ENCODE assay signal across 24 cellular contexts in the genomic region with DNA sequence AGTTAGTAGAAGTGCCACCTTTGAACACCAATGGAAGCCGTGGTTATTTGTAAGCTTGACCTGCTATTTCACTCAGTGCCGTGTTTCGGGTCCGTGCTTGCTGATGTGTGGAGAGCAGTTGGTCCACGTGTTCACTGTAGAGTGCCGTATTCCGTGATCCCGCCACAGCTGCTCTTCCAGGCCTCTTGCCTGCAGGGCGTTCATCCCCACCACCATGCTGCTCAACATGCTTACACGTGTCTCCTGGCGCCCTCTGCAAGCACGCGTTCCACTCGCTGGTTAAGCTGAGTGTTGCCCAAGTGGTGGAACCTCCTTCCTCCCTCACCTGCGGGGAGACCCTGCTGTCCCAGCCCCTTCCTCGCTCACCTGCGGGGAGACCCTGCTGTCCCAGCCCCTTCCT. TPM values are rescaled to one million over a fixed set of nuclear protein-coding genes. Genes with fewer than 3 reads are reported as not detected.
DNase-seq lines count a peak whose midpoint lies in the region; ATAC-seq and TF ChIP-seq lines count a peak whose summit lies in the region.
"Had no signal": no experiment of that assay in that cellular context is flagged by ENCODE, and none has a peak within 500 bp of the region (broad histone marks: within the 10 kb centered on the region; RNA-seq: fewer than 3 reads in every experiment).

No MANE protein-coding gene starts in this region.

- H3K27ac Mint-ChIP-seq in endodermal cell = no peak overlapping the region
- no peak overlapping the region for H3K27ac Mint-ChIP-seq in osteocyte (ENCODE audit: unreplicated experiment)
- peak overlapping the region; percentile 16 for H3K27ac Mint-ChIP-seq in progenitor cell of endocrine pancreas
- H3K27ac Mint-ChIP-seq: CD4-positive, alpha-beta T cell; CD8-positive, alpha-beta memory T cell had no signal

- no peak overlapping the region for H3K4me3 ChIP-seq in H7 (ENCODE audit: insufficient read depth, low read depth, low read length)
- no peak overlapping the region for H3K4me3 ChIP-seq in endodermal cell (ENCODE audit: low read length)
- H3K4me3 ChIP-seq: A549; BLaER1 treated with 17β-estradiol and CSF1 and Interleukin-3, amounts not matched to agents 10 nM and 100 nM; GM12878 had no signal

- H3K36me3 Mint-ChIP-seq in endodermal cell (ENCODE audit: low read depth) (no peaks in the 10 kb centered on the region), osteocyte (ENCODE audit: unreplicated experiment) (peaks cover 2% of the 10 kb centered on the region), progenitor cell of endocrine pancreas (ENCODE audit: insufficient read depth) (no peaks in the 10 kb centered on the region)
- H3K36me3 Mint-ChIP-seq: CD14-positive monocyte; CD8-positive, alpha-beta memory T cell had no signal

- DNase-seq in H7 = peak; percentile 19
- DNase-seq in endodermal cell = peak; percentile 31
- DNase-seq in osteocyte (ENCODE audit: extremely low spot score, unreplicated experiment) = peak; percentile 76
- no peak for DNase-seq in progenitor cell of endocrine pancreas (ENCODE audit: low spot score, unreplicated experiment)
- no peak for DNase-seq in pons (ENCODE audit: low spot score)
- no peak for DNase-seq in activated naive CD4-positive, alpha-beta T cell treated with Interleukin-2 at 50 U/mL for 16 hours
- DNase-seq: 8988T; ACHN; AML-193; BE2C; CD4-positive, alpha-beta T cell; CD8-positive, alpha-beta memory T cell; DMS 273 treated with DMSO at 0.1 percent for 48 hours; DMS79; EL; GDM1; GOT3; H9 had no signal

- H3K27ac ChIP-seq in endodermal cell (ENCODE audit: low read depth, low read length) = no peak overlapping the region
- H3K27ac ChIP-seq: A549; BLaER1 treated with 17β-estradiol and CSF1 and Interleukin-3, amounts not matched to agents 10 nM and 100 nM had no signal

- H3K4me1 Mint-ChIP-seq in endodermal cell = peaks cover 23% of the 10 kb centered on the region
- H3K4me1 Mint-ChIP-seq in osteocyte (ENCODE audit: unreplicated experiment) = peaks cover 2% of the 10 kb centered on the region
- peaks cover 15% of the 10 kb centered on the region for H3K4me1 Mint-ChIP-seq in progenitor cell of endocrine pancreas (ENCODE audit: low read depth)
- H3K4me1 Mint-ChIP-seq: CD14-positive monocyte; CD8-positive, alpha-beta memory T cell had no signal

- 93 to 97% methylated on average over 14 to 17 of the region's 17 CpGs for WGBS in endodermal cell (ENCODE audit: insufficient coverage in 1 of 2, insufficient read length in 1 of 2), 2 experiments

- H3K27me3 ChIP-seq in H7 (ENCODE audit: control insufficient read depth, insufficient read depth, low read length) (no peaks in the 10 kb centered on the region), endodermal cell (ENCODE audit: control insufficient read depth, insufficient read depth, low read length, poor library complexity, severe bottlenecking) (no peaks in the 10 kb centered on the region)
- H3K27me3 ChIP-seq: BE2C had no signal

- H3K27me3 Mint-ChIP-seq in endodermal cell (ENCODE audit: insufficient read depth) (peaks cover 35% of the 10 kb centered on the region), osteocyte (ENCODE audit: unreplicated experiment) (peaks cover 15% of the 10 kb centered on the region), progenitor cell of endocrine pancreas (peaks cover 12% of the 10 kb centered on the region)

- H3K36me3 ChIP-seq in H7 (replicated peaks; ENCODE audit: control insufficient read depth, insufficient read depth, low read length) = no peaks in the 10 kb centered on the region
- no peaks in the 10 kb centered on the region for H3K36me3 ChIP-seq in endodermal cell (ENCODE audit: control insufficient read depth, insufficient read depth, low read length)
- H3K36me3 ChIP-seq: BE2C; BLaER1 treated with 17β-estradiol and CSF1 and Interleukin-3, amounts not matched to agents 10 nM and 100 nM had no signal

- H3K9ac ChIP-seq in endodermal cell (ENCODE audit: extremely low read depth, low read length, poor library complexity, severe bottlenecking) = no peak overlapping the region
- H3K9ac ChIP-seq: BLaER1 treated with 17β-estradiol and CSF1 and Interleukin-3, amounts not matched to agents 10 nM and 100 nM had no signal

- H3K9me3 Mint-ChIP-seq in endodermal cell (peaks cover 3% of the 10 kb centered on the region), osteocyte (ENCODE audit: unreplicated experiment) (peaks cover 21% of the 10 kb centered on the region), progenitor cell of endocrine pancreas (ENCODE audit: low read depth) (peaks cover 10% of the 10 kb centered on the region)
- H3K9me3 Mint-ChIP-seq: CD4-positive, alpha-beta T cell; H9 had no signal

- no peaks in the 10 kb centered on the region for H3K4me1 ChIP-seq in endodermal cell (ENCODE audit: control insufficient read depth, insufficient read depth, low read length)
- H3K4me1 ChIP-seq: A549, BE2C had no signal

- H3K9me3 ChIP-seq in endodermal cell (ENCODE audit: control insufficient read depth, low read length) = peaks cover 6% of the 10 kb centered on the region
- H3K9me3 ChIP-seq: A549, BE2C had no signal

- no peak for ATAC-seq in GM19035 (IDR thresholded peaks at IDR 0.05; ENCODE audit: unreplicated experiment)
- ATAC-seq: A549, GM12878, HCT116 had no signal

- no peak overlapping the region for H3K4me3 Mint-ChIP-seq in endodermal cell
- H3K4me3 Mint-ChIP-seq in osteocyte (ENCODE audit: unreplicated experiment) = no peak overlapping the region
- H3K4me3 Mint-ChIP-seq in progenitor cell of endocrine pancreas (ENCODE audit: low read depth) = no peak overlapping the region
- H3K4me3 Mint-ChIP-seq: CD4-positive, alpha-beta T cell; CD8-positive, alpha-beta memory T cell; H9 had no signal

- TF ChIP-seq CTCF in endodermal cell (conservative IDR thresholded peaks at IDR 0.05) (no peak), osteocyte (IDR thresholded peaks at IDR 0.05) (no peak), progenitor cell of endocrine pancreas (IDR thresholded peaks at IDR 0.05; ENCODE audit: unreplicated experiment) (no peak)

RNA-seq across cellular contexts. Expression of a gene that starts 28.0 kb away (rescaled TPM):
- 5.5 and 26.6 TPM in 2 replicates for total RNA-seq in H7 (2014; rRNA removed; shearing (Covaris generic))
- total RNA-seq in endodermal cell (10 to 100 TPM; 16.6 to 39.9 TPM), osteocyte (0.94 and 1.4 TPM in 2 replicates), progenitor cell of endocrine pancreas (30.5 and 33.2 TPM in 2 replicates)
- 10.8 TPM for polyA plus RNA-seq in endodermal cell (2013, experiment 1 of 2)
- polyA plus RNA-seq in endodermal cell (2013, experiment 2 of 2) = 13.1 TPM
- total RNA-seq: CD4-positive, alpha-beta T cell; CD8-positive, alpha-beta memory T cell; GM12878 had no signal
- polyA plus RNA-seq: CD14-positive monocyte; CD8-positive, alpha-beta memory T cell; GM12878 had no signal

Comparison
In these comparisons a context has a peak if more than half of its experiments do, and no peak if none do; other contexts are left out.
1. DNase-seq: peak in H7 (single experiment), endodermal cell (single experiment) and osteocyte (single experiment); none in progenitor cell of endocrine pancreas (single experiment), pons (single experiment) and activated naive CD4-positive, alpha-beta T cell treated with Interleukin-2 at 50 U/mL for 16 hours (single experiment).